ENCODE assay signal across 8 cellular contexts in the genomic region with DNA sequence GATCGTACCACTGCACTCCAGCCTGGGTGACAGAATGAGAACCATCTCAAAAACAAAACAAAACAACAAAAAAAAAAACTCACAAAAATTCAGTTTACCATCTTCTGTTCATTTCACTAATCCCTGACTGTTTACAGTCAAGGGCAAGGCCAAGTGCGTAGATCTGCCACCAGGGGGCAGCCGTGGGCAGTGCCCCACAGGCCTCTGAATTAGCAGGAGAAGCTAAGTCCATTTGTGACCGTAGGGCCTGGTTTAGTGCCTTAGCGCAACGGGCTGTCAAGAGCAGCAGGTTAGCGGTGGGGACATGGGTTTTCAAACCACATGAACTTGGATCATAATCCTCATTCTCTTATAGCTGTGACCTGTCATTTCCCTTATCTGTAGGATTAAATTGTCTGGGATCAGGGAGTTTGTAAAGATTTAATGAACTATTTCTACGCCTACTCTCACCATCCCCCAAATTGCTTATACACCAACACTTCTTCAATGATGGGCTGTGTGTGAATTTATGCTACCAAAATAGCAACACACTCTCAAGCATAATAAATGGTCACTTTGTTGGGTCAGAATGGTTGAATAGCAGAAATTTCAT. TPM values are rescaled to one million over a fixed set of nuclear protein-coding genes. Genes with fewer than 3 reads are reported as not detected.
DNase-seq lines count a peak whose midpoint lies in the region; ATAC-seq and TF ChIP-seq lines count a peak whose summit lies in the region.

No MANE protein-coding gene starts in this region.

- H3K4me3 ChIP-seq in lung = no peak overlapping the region

- no peaks in the 10 kb centered on the region for H3K9me3 ChIP-seq in lung (ENCODE audit: control insufficient read depth in 2 of 2, insufficient read depth in 1 of 2, low read length in 1 of 2)

- no peak overlapping the region for H3K27ac ChIP-seq in lung (ENCODE audit: low read depth in 1 of 2, low read length in 1 of 2)

- no peaks in the 10 kb centered on the region for H3K27me3 ChIP-seq in lung (ENCODE audit: control insufficient read depth, insufficient read depth)

- H3K4me1 ChIP-seq in lung (ENCODE audit: control insufficient read depth in 2 of 2, insufficient read depth in 2 of 2, low read length in 2 of 2) = peaks cover 0 to 3% of the 10 kb centered on the region in 2 donors

- DNase-seq in ELR (ENCODE audit: low read depth) (peak; percentile 77), NCI-H526 (lab: John Stamatoyannopoulos, UW) (peak; percentile 11 to 79), dermis blood vessel endothelial cell (peak; percentile 91), lung (ENCODE audit: low spot score) (peak; percentile 84)
- peak; percentile 70 for DNase-seq in activated CD4-positive, alpha-beta T cell treated with anti-CD3 and anti-CD28 coated beads, Interleukin-2, amount 50 U/mL, for 1 hour
- peak; percentile 46 for DNase-seq in stimulated activated CD8-positive, alpha-beta memory T cell treated with anti-CD3 and anti-CD28 coated beads, Interleukin-12 subunit alpha, Interleukin-12 subunit beta, amount 100 ng/mL, for 4 hours (ENCODE audit: low read depth)

- H3K36me3 ChIP-seq in lung (ENCODE audit: control insufficient read depth in 2 of 2, insufficient read depth in 2 of 2, low read length in 2 of 2) = no peaks in the 10 kb centered on the region

- peak; percentile 90 for TF ChIP-seq CTCF in lung (IDR thresholded peaks at IDR 0.05; ENCODE audit: control extremely low read depth, extremely low read depth)

- peak; percentile 80 for ATAC-seq in HG03354 (IDR thresholded peaks at IDR 0.05; ENCODE audit: poor library complexity, severe bottlenecking, unreplicated experiment)
- peak; percentile 90 for ATAC-seq in lung (ENCODE audit: insufficient read depth, low FRiP score)
- no peak for ATAC-seq in HG03457 (IDR thresholded peaks at IDR 0.05; ENCODE audit: unreplicated experiment)

- 24 to 26% methylated on average over 8 of the region's 8 CpGs for WGBS in lung, 2 donors

RNA-seq across cellular contexts. Expression of gene KCTD10, which starts 49.0 kb away (rescaled TPM):
- total RNA-seq in dermis blood vessel endothelial cell (74.5 and 85.6 TPM in 2 replicates), lung (10 to 100 TPM; 56.3 to 72.6 TPM)
- polyA plus RNA-seq in lung = 10 to 100 TPM; 21.7 to 51.1 TPM

RNA-seq across cellular contexts. Expression of gene UBE3B, which starts 49.3 kb away (rescaled TPM):
- total RNA-seq in dermis blood vessel endothelial cell (54.1 and 60.0 TPM in 2 replicates), lung (10 to 100 TPM; 38.7 to 58.9 TPM)
- polyA plus RNA-seq in lung = 10 to 100 TPM in 1 of 2 donors, 1 to 10 TPM in 1; 10.0 to 15.0 TPM
